15 cellular contexts compared by ENCODE assay signal in the genomic region with DNA sequence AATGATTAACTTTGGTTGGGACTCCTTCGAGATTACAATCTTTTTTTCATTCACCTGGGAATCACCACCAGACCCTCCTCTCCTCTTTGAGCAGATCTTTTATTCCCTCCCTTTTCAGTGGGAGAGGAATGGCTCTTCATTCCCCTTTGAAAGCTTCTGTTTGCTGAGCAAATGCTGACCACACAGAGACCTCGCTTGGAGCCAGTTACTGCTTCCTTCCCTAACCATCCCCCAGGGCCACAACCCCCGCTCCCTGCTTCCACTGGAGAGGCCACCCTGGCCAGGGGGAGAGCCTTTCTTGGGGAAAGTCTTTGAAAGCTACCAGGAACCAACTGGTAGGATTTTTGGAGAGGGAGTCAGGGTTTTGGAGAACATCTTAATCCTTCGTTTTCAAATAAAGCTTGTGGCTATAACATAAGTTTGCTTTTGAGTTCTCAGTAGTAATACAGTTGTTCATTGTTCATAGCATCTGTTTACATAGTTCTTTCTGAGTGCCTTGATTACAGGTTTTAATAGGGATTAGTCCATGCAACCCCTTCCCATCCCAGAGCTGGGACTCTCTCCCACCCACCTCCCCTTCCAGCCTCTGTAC.
A peak's percentile ranks its signal among the peaks of the same experiment; 100 is the strongest.
DNase-seq lines count a peak whose midpoint lies in the region; ATAC-seq and TF ChIP-seq lines count a peak whose summit lies in the region.
"Had no signal": no experiment of that assay in that cellular context is flagged by ENCODE, and none has a peak within 500 bp of the region (broad histone marks: within the 10 kb centered on the region; RNA-seq: fewer than 3 reads in every experiment).

No MANE protein-coding gene starts in this region.

- H3K9me3 ChIP-seq in iPS-18c (ENCODE audit: control insufficient read depth, insufficient read depth, low read length) (no peaks in the 10 kb centered on the region), smooth muscle cell (replicated peaks; ENCODE audit: low read depth) (no peaks in the 10 kb centered on the region), transverse colon (no peaks in the 10 kb centered on the region)

- H3K4me1 ChIP-seq in smooth muscle cell (ENCODE audit: low read depth) (peaks cover 47% of the 10 kb centered on the region), transverse colon (peaks cover 0 to 1% (median 0%) of the 10 kb centered on the region in 4 donors)

- TF ChIP-seq POLR2A in transverse colon (IDR thresholded peaks at IDR 0.05), result no peak

- intact Hi-C loops in transverse colon (cut with DNase I; ENCODE audit: low total_unique reads), result no loop called here

- DNase-seq in NCI-H1417 (lab: John Stamatoyannopoulos, UW), result peak in 2 of 3 experiments; percentile 62 to 76
- DNase-seq in NCI-H1417 treated with DMSO at 0.1 percent for 48 hours (lab: John Stamatoyannopoulos, UW), result no peak
- DNase-seq in smooth muscle cell (lab: John Stamatoyannopoulos, UW; ENCODE audit: unreplicated experiment), result no peak
- no peak for DNase-seq in activated CD4-positive, CD25-positive, alpha-beta regulatory T cell treated with anti-CD3 and anti-CD28 coated beads, Interleukin-2, amount 50 U/mL, for 72 hours
- DNase-seq in transverse colon, result no peak
- DNase-seq: activated B cell treated with CpG ODN at 0.5 μM for 24 hours; activated CD8-positive, alpha-beta memory T cell treated with anti-CD3 and anti-CD28 coated beads, Interleukin-2, amount 50 U/mL, for 48 hours; activated naive CD4-positive, alpha-beta T cell treated with anti-CD3 and anti-CD28 coated beads, Interleukin-2, amount 50 U/mL, for 16 hours; left cardiac atrium; MV-4-11; naive B cell; stimulated activated CD4-positive, alpha-beta T cell treated with anti-CD3 and anti-CD28 coated beads, Interleukin-2, amount 100 ng/mL, for 48 hours had no signal

- no peaks in the 10 kb centered on the region for H3K36me3 ChIP-seq in smooth muscle cell (ENCODE audit: low read depth)
- no peaks in the 10 kb centered on the region for H3K36me3 ChIP-seq in transverse colon

- H2AFZ ChIP-seq in smooth muscle cell (ENCODE audit: low read depth), result peak overlapping the region; percentile 81

- peaks cover 3% of the 10 kb centered on the region for H4K20me1 ChIP-seq in smooth muscle cell (ENCODE audit: low read depth)

- peaks cover 31% of the 10 kb centered on the region for H3K79me2 ChIP-seq in smooth muscle cell (ENCODE audit: low read depth)

- H3F3A ChIP-seq in smooth muscle cell (ENCODE audit: low read depth), result peaks cover 40% of the 10 kb centered on the region

- TF ChIP-seq CTCF in smooth muscle cell (IDR thresholded peaks at IDR 0.05; ENCODE audit: borderline replicate concordance, insufficient read depth, poor library complexity, severe bottlenecking), result no peak
- TF ChIP-seq CTCF in transverse colon (IDR thresholded peaks at IDR 0.05), result no peak

- in situ Hi-C loops in transverse colon (cut with MboI; ENCODE audit: low pct_ligation_motif_present in 1 of 4, low pct_unique_long_range_greater_than_20kb in 1 of 4, low sequenced_read_pairs in 3 of 4), result no loop called here

- peak overlapping the region; percentile 36 for H3K9ac ChIP-seq in smooth muscle cell (ENCODE audit: low read depth)

- no peak for TF ChIP-seq EP300 in transverse colon (IDR thresholded peaks at IDR 0.05; ENCODE audit: low read depth)

- H3K4me2 ChIP-seq in smooth muscle cell, result peak overlapping the region; percentile 91

- H3K27me3 ChIP-seq in smooth muscle cell (ENCODE audit: low read depth), result no peaks in the 10 kb centered on the region
- H3K27me3 ChIP-seq in transverse colon, result no peaks in the 10 kb centered on the region

- H3K27ac ChIP-seq in smooth muscle cell (ENCODE audit: low read depth) (peak overlapping the region; percentile 80), transverse colon (no peak overlapping the region)

- 8% methylated on average over 4 of the region's 4 CpGs for WGBS in smooth muscle cell (ENCODE audit: low lambda C conversion rate)
- 55 to 58% methylated on average over 3 to 4 of the region's 4 CpGs for WGBS in transverse colon (ENCODE audit: low coverage in 1 of 2), 2 donors

- H3K4me3 ChIP-seq in iPS-18c (ENCODE audit: insufficient read depth, low read depth, low read length) (peak overlapping the region; percentile 45; the same call in 1 of the 2 replicates), smooth muscle cell (peak overlapping the region; percentile 53), transverse colon (no peak overlapping the region)

- ATAC-seq in SK-N-SH treated with all-trans-retinoic acid at 6 μM for 48 hours (peak; percentile 4; the same call in 2 of the 3 replicates), GM18517 (IDR thresholded peaks at IDR 0.05; ENCODE audit: unreplicated experiment) (no peak)

TF ChIP-seq in SK-N-SH treated with all-trans-retinoic acid at 6 μM for 48 hours, 23 proteins besides CTCF, POLR2A, EP300 and RAD21 (continues in another document):
- TF ChIP-seq ZC3H10 (CRISPR knock-in tag; IDR thresholded peaks at IDR 0.05) (no peak), ZFP30 (CRISPR knock-in tag; IDR thresholded peaks at IDR 0.05) (no peak), ESRRG (CRISPR knock-in tag; IDR thresholded peaks at IDR 0.05) (no peak), ISL1 (CRISPR knock-in tag; IDR thresholded peaks at IDR 0.05) (no peak), ZFP3 (CRISPR knock-in tag; IDR thresholded peaks at IDR 0.05) (no peak), CSRNP3 (CRISPR knock-in tag; IDR thresholded peaks at IDR 0.05) (no peak), CSDC2 (CRISPR knock-in tag; IDR thresholded peaks at IDR 0.05) (no peak), PATZ1 (CRISPR knock-in tag; IDR thresholded peaks at IDR 0.05; ENCODE audit: borderline replicate concordance) (no peak), RARB (CRISPR knock-in tag; IDR thresholded peaks at IDR 0.05) (no peak), SNAI2 (CRISPR knock-in tag; IDR thresholded peaks at IDR 0.05) (no peak)
- TF ChIP-seq, protein P1, sequence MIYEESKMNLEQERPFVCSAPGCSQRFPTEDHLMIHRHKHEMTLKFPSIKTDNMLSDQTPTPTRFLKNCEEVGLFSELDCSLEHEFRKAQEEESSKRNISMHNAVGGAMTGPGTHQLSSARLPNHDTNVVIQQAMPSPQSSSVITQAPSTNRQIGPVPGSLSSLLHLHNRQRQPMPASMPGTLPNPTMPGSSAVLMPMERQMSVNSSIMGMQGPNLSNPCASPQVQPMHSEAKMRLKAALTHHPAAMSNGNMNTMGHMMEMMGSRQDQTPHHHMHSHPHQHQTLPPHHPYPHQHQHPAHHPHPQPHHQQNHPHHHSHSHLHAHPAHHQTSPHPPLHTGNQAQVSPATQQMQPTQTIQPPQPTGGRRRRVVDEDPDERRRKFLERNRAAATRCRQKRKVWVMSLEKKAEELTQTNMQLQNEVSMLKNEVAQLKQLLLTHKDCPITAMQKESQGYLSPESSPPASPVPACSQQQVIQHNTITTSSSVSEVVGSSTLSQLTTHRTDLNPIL (CRISPR knock-in tag; IDR thresholded peaks at IDR 0.05; ENCODE audit: low read depth), result no peak
- TF ChIP-seq, protein P2, sequence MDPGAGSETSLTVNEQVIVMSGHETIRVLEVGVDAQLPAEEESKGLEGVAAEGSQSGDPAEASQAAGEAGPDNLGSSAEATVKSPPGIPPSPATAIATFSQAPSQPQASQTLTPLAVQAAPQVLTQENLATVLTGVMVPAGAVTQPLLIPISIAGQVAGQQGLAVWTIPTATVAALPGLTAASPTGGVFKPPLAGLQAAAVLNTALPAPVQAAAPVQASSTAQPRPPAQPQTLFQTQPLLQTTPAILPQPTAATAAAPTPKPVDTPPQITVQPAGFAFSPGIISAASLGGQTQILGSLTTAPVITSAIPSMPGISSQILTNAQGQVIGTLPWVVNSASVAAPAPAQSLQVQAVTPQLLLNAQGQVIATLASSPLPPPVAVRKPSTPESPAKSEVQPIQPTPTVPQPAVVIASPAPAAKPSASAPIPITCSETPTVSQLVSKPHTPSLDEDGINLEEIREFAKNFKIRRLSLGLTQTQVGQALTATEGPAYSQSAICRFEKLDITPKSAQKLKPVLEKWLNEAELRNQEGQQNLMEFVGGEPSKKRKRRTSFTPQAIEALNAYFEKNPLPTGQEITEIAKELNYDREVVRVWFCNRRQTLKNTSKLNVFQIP (CRISPR knock-in tag; IDR thresholded peaks at IDR 0.05; ENCODE audit: borderline replicate concordance, low read depth), result no peak

Comparison
In these comparisons a context has a peak if more than half of its experiments do, and no peak if none do; other contexts are left out.
1. DNase-seq: peak in NCI-H1417 (2 of 3); none in NCI-H1417 treated with DMSO at 0.1 percent for 48 hours (single experiment), smooth muscle cell (single experiment), activated CD4-positive, CD25-positive, alpha-beta regulatory T cell treated with anti-CD3 and anti-CD28 coated beads, Interleukin-2, amount 50 U/mL, for 72 hours (single experiment) and transverse colon (single experiment).
2. H3K4me3 ChIP-seq: peak in iPS-18c (single experiment) and smooth muscle cell (single experiment); none in transverse colon (0 of 4).